ENCODE assay signal across 9 cellular contexts in the genomic region with DNA sequence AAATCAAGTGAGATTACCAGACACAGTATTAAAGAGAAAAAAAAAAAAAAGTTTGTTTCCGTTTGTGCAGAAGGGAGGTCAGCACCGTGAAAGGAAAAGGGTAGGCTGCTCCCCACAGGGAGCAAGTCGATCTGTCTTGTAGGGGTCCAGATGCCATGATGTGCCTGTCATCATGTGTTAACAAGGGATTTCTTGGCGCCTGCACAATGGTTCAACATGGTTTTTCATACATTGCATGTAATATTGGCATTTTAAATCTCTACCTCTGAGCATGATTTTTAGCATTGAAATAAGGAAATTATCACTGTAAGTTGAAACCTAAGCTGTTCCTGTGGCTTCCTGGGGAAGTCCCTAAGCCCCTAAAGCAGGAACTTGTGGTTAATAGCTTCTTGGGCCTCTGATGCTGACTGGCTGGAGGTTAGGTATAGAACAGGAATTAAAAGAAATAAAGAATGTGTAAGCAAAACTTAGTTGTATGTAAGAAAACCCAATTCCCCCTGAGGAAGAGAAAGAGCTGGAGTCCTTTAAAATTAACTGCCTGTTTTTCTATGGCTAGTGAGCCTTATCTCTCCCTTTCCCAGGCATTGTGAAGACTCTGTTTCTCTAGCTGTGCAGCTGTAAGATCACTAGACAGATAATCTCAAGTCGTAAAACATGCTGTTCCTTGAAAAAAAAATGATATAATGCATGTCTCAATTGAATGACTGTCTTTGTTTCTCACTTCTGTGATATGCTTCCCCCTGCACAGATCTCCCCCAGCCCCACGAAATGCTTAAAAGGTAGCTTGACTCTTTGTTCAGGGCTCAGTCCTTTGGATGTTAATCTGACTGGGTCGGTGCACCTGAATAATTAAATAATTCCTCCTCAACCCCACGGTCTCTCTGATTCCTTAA. TPM values are rescaled to one million over a fixed set of nuclear protein-coding genes. Genes with fewer than 3 reads are reported as not detected.
DNase-seq lines count a peak whose midpoint lies in the region; ATAC-seq and TF ChIP-seq lines count a peak whose summit lies in the region.
"Had no signal": no experiment of that assay in that cellular context is flagged by ENCODE, and none has a peak within 500 bp of the region (broad histone marks: within the 10 kb centered on the region; RNA-seq: fewer than 3 reads in every experiment).

No MANE protein-coding gene starts in this region.

- no peak overlapping the region for H3K27ac ChIP-seq in osteoblast (ENCODE audit: low read depth, low read length)
- H3K27ac ChIP-seq: parathyroid adenoma had no signal

- H3K4me2 ChIP-seq in osteoblast (ENCODE audit: insufficient read depth, low read length), result no peak overlapping the region

- no peak overlapping the region for H2AFZ ChIP-seq in osteoblast (ENCODE audit: low read length)
- H2AFZ ChIP-seq: parathyroid adenoma had no signal

- peak; percentile 50 for DNase-seq in GM13977 (ENCODE audit: low spot score)
- peak; percentile 63 for DNase-seq in SKM-1 (lab: John Stamatoyannopoulos, UW; ENCODE audit: unreplicated experiment)
- peak; percentile 15 to 43 for DNase-seq in cardiac fibroblast (ENCODE audit: low read depth in 2 of 2)
- DNase-seq in osteocyte (ENCODE audit: extremely low spot score, unreplicated experiment), result peak; percentile 42
- DNase-seq in DMS153 (lab: John Stamatoyannopoulos, UW), result no peak
- DNase-seq in osteoblast (ENCODE audit: insufficient read length, low spot score, missing footprints), result no peak
- DNase-seq in D341Med (ENCODE audit: low spot score), result no peak

- peaks cover 24% of the 10 kb centered on the region for H3K4me1 Mint-ChIP-seq in osteocyte (ENCODE audit: unreplicated experiment)

- peaks cover 4% of the 10 kb centered on the region for H3K36me3 Mint-ChIP-seq in osteocyte (ENCODE audit: unreplicated experiment)

- in situ Hi-C loops in GM13977 (cut with MboI; ENCODE audit: low pct_unique_long_range_greater_than_20kb, low sequenced_read_pairs, unreplicated experiment), result no loop called here

- no peak overlapping the region for H3K4me3 Mint-ChIP-seq in osteocyte (ENCODE audit: unreplicated experiment)

- no peaks in the 10 kb centered on the region for H4K20me1 ChIP-seq in osteoblast (ENCODE audit: insufficient read depth, low read length)

- no peaks in the 10 kb centered on the region for H3K27me3 ChIP-seq in osteoblast (ENCODE audit: insufficient read depth, low read length)

- no peak overlapping the region for H3K4me3 ChIP-seq in cardiac fibroblast (replicated peaks in 1 of 2; ENCODE audit: low read depth in 2 of 2, low read length in 2 of 2)
- no peak overlapping the region for H3K4me3 ChIP-seq in osteoblast (ENCODE audit: insufficient read depth, low read length)

- H3K9me3 ChIP-seq in osteoblast (ENCODE audit: low read depth, low read length), result no peaks in the 10 kb centered on the region

- H3K79me2 ChIP-seq in osteoblast (ENCODE audit: insufficient read depth, low read length), result no peaks in the 10 kb centered on the region
- H3K79me2 ChIP-seq: parathyroid adenoma had no signal

- H3K36me3 ChIP-seq in osteoblast (ENCODE audit: insufficient read depth, low read length), result no peaks in the 10 kb centered on the region

- TF ChIP-seq CTCF in GM13977 (IDR thresholded peaks at IDR 0.05; ENCODE audit: extremely low read depth, insufficient read depth, missing control alignments), result no peak
- TF ChIP-seq CTCF in cardiac fibroblast (IDR thresholded peaks at IDR 0.05; ENCODE audit: low read depth, low read length), result no peak
- no peak for TF ChIP-seq CTCF in osteocyte (IDR thresholded peaks at IDR 0.05)
- no peak for TF ChIP-seq CTCF in osteoblast (IDR thresholded peaks at IDR 0.05; ENCODE audit: extremely low read depth, low read depth, low read length)

- peaks cover 13% of the 10 kb centered on the region for H3K9me3 Mint-ChIP-seq in osteocyte (ENCODE audit: unreplicated experiment)

- H3K27me3 Mint-ChIP-seq in osteocyte (ENCODE audit: unreplicated experiment), result no peaks in the 10 kb centered on the region

- ATAC-seq in HG02798 (IDR thresholded peaks at IDR 0.05; ENCODE audit: poor library complexity, unreplicated experiment), result peak; percentile 68

- H3K27ac Mint-ChIP-seq in osteocyte (ENCODE audit: unreplicated experiment), result peak overlapping the region; percentile 59

- no peaks in the 10 kb centered on the region for H3K4me1 ChIP-seq in osteoblast (ENCODE audit: insufficient read depth, low read length)
- H3K4me1 ChIP-seq: parathyroid adenoma had no signal

RNA-seq across cellular contexts. Expression of a gene that starts 7.4 kb away (rescaled TPM):
- total RNA-seq in osteocyte, result 0.21 and 0.38 TPM in 2 replicates
- total RNA-seq in osteoblast, result under 0.01 TPM in 2 replicates

RNA-seq across cellular contexts. Expression of a gene that starts 29.1 kb away (rescaled TPM):
- 85.6 and 88.2 TPM in 2 replicates for total RNA-seq in osteocyte
- 89.9 and 99.5 TPM in 2 replicates for total RNA-seq in osteoblast

RNA-seq across cellular contexts. Expression of a gene that starts 55.0 kb away (rescaled TPM):
- total RNA-seq in osteocyte (5.6 and 7.3 TPM in 2 replicates), osteoblast (8.7 and 8.8 TPM in 2 replicates)

Comparison
In these comparisons a context has a peak if more than half of its experiments do, and no peak if none do; other contexts are left out.
1. DNase-seq: peak in GM13977 (single experiment), SKM-1 (single experiment), cardiac fibroblast (2 of 2) and osteocyte (single experiment); none in DMS153 (single experiment), osteoblast (single experiment) and D341Med (single experiment).